24 cellular contexts compared by ENCODE assay signal in the genomic region with DNA sequence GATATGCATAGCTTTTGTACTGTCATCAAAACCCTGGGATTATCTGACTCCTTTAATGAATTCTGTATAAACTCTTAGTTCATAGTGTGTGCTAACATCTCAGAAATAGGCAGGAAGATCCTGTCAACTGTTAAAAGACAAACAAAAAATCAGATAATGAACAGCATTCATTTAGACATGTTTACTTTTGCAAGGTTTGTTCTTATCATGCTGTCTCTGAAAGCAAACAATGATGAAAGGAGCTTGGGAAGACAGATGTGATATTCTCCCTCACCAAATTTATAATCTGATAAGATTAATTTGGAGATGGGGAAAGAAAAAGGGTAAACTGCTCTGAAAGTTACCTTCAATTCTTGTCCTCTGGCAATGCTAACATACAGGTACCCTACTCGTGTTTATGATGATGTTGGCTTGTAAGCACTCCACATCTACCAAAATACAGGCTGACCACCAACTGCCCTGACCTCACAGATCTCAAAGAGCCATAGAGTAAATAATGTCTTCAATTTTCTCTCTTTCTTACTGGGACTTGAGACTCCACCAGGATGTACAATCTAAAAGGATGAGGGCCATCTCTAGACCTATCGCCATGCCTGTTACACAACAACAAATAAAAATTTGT.
DNase-seq lines count a peak whose midpoint lies in the region; ATAC-seq, FAIRE-seq and TF ChIP-seq lines count a peak whose summit lies in the region.
"Had no signal": no experiment of that assay in that cellular context is flagged by ENCODE, and none has a peak within 500 bp of the region (broad histone marks: within the 10 kb centered on the region; RNA-seq: fewer than 3 reads in every experiment).

No MANE protein-coding gene starts in this region.

- no peak overlapping the region for H4K91ac ChIP-seq in IMR-90 (ENCODE audit: insufficient read depth, low read depth, low read length)

- H3K9me3 Mint-ChIP-seq in Caco-2 (ENCODE audit: unreplicated experiment): peaks cover 6% of the 10 kb centered on the region
- no peaks in the 10 kb centered on the region for H3K9me3 Mint-ChIP-seq in natural killer cell
- H3K9me3 Mint-ChIP-seq: CD8-positive, alpha-beta T cell; H9; HFFc6 had no signal

- TF ChIP-seq CTCF in Caco-2 (IDR thresholded peaks at IDR 0.05; ENCODE audit: insufficient read depth in 1 of 2, low read depth in 1 of 2, low read length in 1 of 2, severe bottlenecking in 1 of 2, unreplicated experiment in 1 of 2) (no peak), IMR-90 (conservative IDR thresholded peaks at IDR 0.05; ENCODE audit: low read depth, low read length) (no peak), VCaP (conservative IDR thresholded peaks at IDR 0.05) (no peak), HepG2 (CRISPR knock-in tag; IDR thresholded peaks at IDR 0.05) (no peak), natural killer cell (IDR thresholded peaks at IDR 0.05) (no peak)

- no peaks in the 10 kb centered on the region for H3K79me2 ChIP-seq in HepG2 (ENCODE audit: insufficient read depth, low read length)

- no peaks in the 10 kb centered on the region for H3K36me3 ChIP-seq in Caco-2 (ENCODE audit: control insufficient read depth, insufficient read depth, low read length)
- no peaks in the 10 kb centered on the region for H3K36me3 ChIP-seq in IMR-90 (ENCODE audit: control insufficient read depth, insufficient read depth, low read length)
- peaks cover 7 to 19% of the 10 kb centered on the region in 2 experiments for H3K36me3 ChIP-seq in HepG2 (replicated peaks in 1 of 2; ENCODE audit: control insufficient read depth in 1 of 2, insufficient read depth in 2 of 2, low read length in 2 of 2)
- H3K36me3 ChIP-seq: BLaER1 had no signal

- H4K8ac ChIP-seq in IMR-90 (ENCODE audit: low read depth in 2 of 2, low read length in 2 of 2): no peak overlapping the region

- no peak for TF ChIP-seq RAD21 in IMR-90 (IDR thresholded peaks at IDR 0.05; ENCODE audit: low read length)
- TF ChIP-seq RAD21 in HepG2 (CRISPR knock-in tag; IDR thresholded peaks at IDR 0.05): no peak

- no peak overlapping the region for H2AK5ac ChIP-seq in IMR-90 (ENCODE audit: low read depth, low read length)

- H2AFZ ChIP-seq in IMR-90 (replicated peaks; ENCODE audit: low read length, poor library complexity) (no peak overlapping the region), HepG2 (ENCODE audit: low read length) (no peak overlapping the region)

- peak overlapping the region; percentile 51 for H3K4me3 Mint-ChIP-seq in Caco-2 (ENCODE audit: unreplicated experiment)
- H3K4me3 Mint-ChIP-seq in natural killer cell: no peak overlapping the region
- H3K4me3 Mint-ChIP-seq: CD8-positive, alpha-beta T cell; H9; HFFc6 had no signal

- H2BK15ac ChIP-seq in IMR-90 (ENCODE audit: low read depth, low read length): 0 out of 3 replicates have a peak overlapping the region, but pooled peaks have one; percentile 17

- peaks cover 5% of the 10 kb centered on the region for H3K36me3 Mint-ChIP-seq in Caco-2 (ENCODE audit: insufficient read depth, unreplicated experiment)
- H3K36me3 Mint-ChIP-seq in natural killer cell: no peaks in the 10 kb centered on the region

- no peak overlapping the region for H3K23ac ChIP-seq in IMR-90 (ENCODE audit: low read depth, low read length)

- H3K9ac ChIP-seq in IMR-90 (ENCODE audit: low read depth, low read length): no peak overlapping the region
- H3K9ac ChIP-seq in HepG2 (ENCODE audit: insufficient read depth, low read depth, low read length): no peak overlapping the region
- H3K9ac ChIP-seq: BLaER1, SK-N-SH had no signal

- H2BK20ac ChIP-seq in IMR-90 (ENCODE audit: low read depth, low read length): 0 out of 2 replicates have a peak overlapping the region, but pooled peaks have one; percentile 36

- H3K14ac ChIP-seq in IMR-90 (replicated peaks; ENCODE audit: low read depth, low read length): no peak overlapping the region; the same call in 1 of the 2 replicates

- no peaks in the 10 kb centered on the region for H3K79me1 ChIP-seq in IMR-90 (ENCODE audit: low read depth in 1 of 2, low read length in 2 of 2)

- H3K27ac ChIP-seq in IMR-90 (ENCODE audit: insufficient read depth, low read length) (no peak overlapping the region), VCaP (peak overlapping the region; percentile 68), HepG2 (ENCODE audit: extremely low read length, insufficient read depth, low read length) (no peak overlapping the region)
- H3K27ac ChIP-seq: BLaER1, RWPE1 had no signal

- H2AK9ac ChIP-seq in IMR-90 (replicated peaks; ENCODE audit: low read depth, low read length, poor library complexity): no peak overlapping the region

- no peak overlapping the region for H3K4ac ChIP-seq in IMR-90 (ENCODE audit: low read depth, low read length)

- H3K9me3 ChIP-seq in Caco-2 (no peaks in the 10 kb centered on the region; the same call in 1 of the 2 replicates), IMR-90 (ENCODE audit: control insufficient read depth, insufficient read depth, low read length) (no peaks in the 10 kb centered on the region), HepG2 (ENCODE audit: low read length) (no peaks in the 10 kb centered on the region)
- H3K9me3 ChIP-seq: BLaER1, SK-N-SH had no signal

- no peak overlapping the region for H2BK120ac ChIP-seq in IMR-90 (ENCODE audit: low read depth, low read length)

- peak overlapping the region; percentile 68 for H3K27ac Mint-ChIP-seq in Caco-2 (ENCODE audit: unreplicated experiment)
- H3K27ac Mint-ChIP-seq in natural killer cell: no peak overlapping the region
- H3K27ac Mint-ChIP-seq: CD8-positive, alpha-beta T cell; H9; HFFc6 had no signal

- intact Hi-C loops in Caco-2 (cut with micrococcal nuclease; ENCODE audit: unreplicated experiment): loop anchor here (1.0 to 5.0 kb wide), 5 partner anchors 40 to 338 kb away; no protein-coding TSS in a partner anchor
- intact Hi-C loops in IMR-90 (cut with micrococcal nuclease): loop anchor here (5.0 kb wide), 1 partner anchor 37 kb away; no protein-coding TSS in a partner anchor
- intact Hi-C loops in HepG2 (cut with micrococcal nuclease; ENCODE audit: unreplicated experiment): no loop called here
- intact Hi-C loops in natural killer cell (cut with micrococcal nuclease): no loop called here

- no TSS peak for BruUV-seq in Caco-2 (replicated peaks; lab: Mats Ljungman, UMichigan)
- BruUV-seq in IMR-90 (replicated peaks; lab: Mats Ljungman, UMichigan): no TSS peak
- no TSS peak for BruUV-seq in HepG2 (replicated peaks; lab: Mats Ljungman, UMichigan)

- ATAC-seq in IMR-90 (ENCODE audit: low read depth): peak; percentile 24; the same call in 1 of the 2 replicates
- ATAC-seq in HepG2: peak; percentile 84
- ATAC-seq in natural killer cell: no peak
- ATAC-seq: CD8-positive, alpha-beta T cell had no signal

- no peaks in the 10 kb centered on the region for H3K27me3 ChIP-seq in Caco-2 (replicated peaks; ENCODE audit: control insufficient read depth, insufficient read depth, low read length)
- H3K27me3 ChIP-seq in IMR-90 (ENCODE audit: control insufficient read depth, insufficient read depth, low read length): no peaks in the 10 kb centered on the region
- H3K27me3 ChIP-seq in HepG2 (ENCODE audit: control insufficient read depth in 1 of 2, insufficient read depth in 2 of 2, low read length in 2 of 2): no peaks in the 10 kb centered on the region
- H3K27me3 ChIP-seq: BLaER1 had no signal

- in situ Hi-C loops in IMR-90 (cut with MboI; ENCODE audit: low sequenced_read_pairs) (no loop called here), HepG2 (cut with HindIII; ENCODE audit: extremely low pct_ligation_motif_present, low pct_unique_long_range_greater_than_20kb) (no loop called here)

- no peak overlapping the region for H4K5ac ChIP-seq in IMR-90 (ENCODE audit: low read depth, low read length)

- H3K4me1 ChIP-seq in Caco-2: peaks cover 28% of the 10 kb centered on the region
- peaks cover 2% of the 10 kb centered on the region; the same call in 1 of the 2 replicates for H3K4me1 ChIP-seq in IMR-90 (ENCODE audit: control insufficient read depth, insufficient read depth, low read length)
- H3K4me1 ChIP-seq in HepG2 (ENCODE audit: insufficient read depth, low read length): peaks cover 23% of the 10 kb centered on the region

- H3K27me3 Mint-ChIP-seq in Caco-2 (ENCODE audit: insufficient read depth, unreplicated experiment): no peaks in the 10 kb centered on the region
- H3K27me3 Mint-ChIP-seq in natural killer cell (ENCODE audit: low read depth in 2 of 2): no peaks in the 10 kb centered on the region

- no peak overlapping the region for H2BK5ac ChIP-seq in IMR-90 (ENCODE audit: low read depth, low read length, poor library complexity, severe bottlenecking)

- TF ChIP-seq POLR2A in IMR-90 (IDR thresholded peaks at IDR 0.05; ENCODE audit: low read depth, low read length): no peak
- no peak for TF ChIP-seq POLR2A in HepG2 (IDR thresholded peaks at IDR 0.05; ENCODE audit: insufficient read depth in 1 of 2, low read depth in 2 of 2, low read length in 2 of 2)

- H3K4me2 ChIP-seq in IMR-90 (ENCODE audit: low read depth, low read length) (no peak overlapping the region), HepG2 (ENCODE audit: low read depth, low read length) (0 out of 2 replicates have a peak overlapping the region, but pooled peaks have one; percentile 3)
- H3K4me2 ChIP-seq: BLaER1, SK-N-SH had no signal

- H3K18ac ChIP-seq in IMR-90 (ENCODE audit: low read depth, low read length): peak overlapping the region; percentile 29; the same call in 1 of the 2 replicates

- TF ChIP-seq EP300 in HepG2 (IDR thresholded peaks at IDR 0.05; ENCODE audit: low read depth in 2 of 2, low read length in 2 of 2) (peak in 1 of 2 experiments; percentile 76; a peak in 2 of 4 replicates), HepG2 (CRISPR knock-in tag; IDR thresholded peaks at IDR 0.05; ENCODE audit: borderline replicate concordance) (peak; percentile 47; the same call in 1 of the 2 replicates)

- dilution Hi-C loops in IMR-90 (cut with HindIII; ENCODE audit: low sequenced_read_pairs, unreplicated experiment): no loop called here

- no peaks in the 10 kb centered on the region for H4K20me1 ChIP-seq in IMR-90 (ENCODE audit: insufficient read depth, low read length)
- H4K20me1 ChIP-seq in HepG2 (ENCODE audit: insufficient read depth, low read length): peaks cover 18% of the 10 kb centered on the region
- H4K20me1 ChIP-seq: BLaER1 had no signal

- WGBS in IMR-90 (ENCODE audit: extremely low coverage in 2 of 2, insufficient read length in 1 of 2), 2 experiments: no CpG with 5 or more reads among the region's 2 CpGs
- WGBS in HepG2 (ENCODE audit: low lambda C conversion rate): 34% methylated on average over 2 of the region's 2 CpGs

- CTCF ChIA-PET in Caco-2 (lab: Charles Lee) (interaction anchor here (1.2 kb wide), 1 partner anchor 185 kb away, joined by 6 read pairs; no protein-coding TSS in a partner anchor), IMR-90 (lab: Yijun Ruan, JAX) (no interaction called here), HepG2 (lab: Yijun Ruan, JAX; ENCODE audit: low intra/inter-chr PET ratio, low total read pairs) (no interaction called here)

- POLR2A ChIA-PET in Caco-2 (lab: Charles Lee) (interaction anchor here (0.6 kb wide), 1 partner anchor 156 kb away, joined by 3 read pairs; no protein-coding TSS in a partner anchor), IMR-90 (lab: Charles Lee; ENCODE audit: unreplicated experiment) (no interaction called here), HepG2 (lab: Yijun Ruan, JAX) (no interaction called here)

- H3K9me1 ChIP-seq in IMR-90 (ENCODE audit: insufficient read depth, low read length): no peaks in the 10 kb centered on the region; the same call in 1 of the 2 replicates

- peak; percentile 39 for FAIRE-seq in HepG2 (lab: Jason Lieb, UNC)
- FAIRE-seq: GM18507 had no signal

- H3K4me1 Mint-ChIP-seq in Caco-2 (ENCODE audit: low read depth, unreplicated experiment): peaks cover 23% of the 10 kb centered on the region
- no peaks in the 10 kb centered on the region for H3K4me1 Mint-ChIP-seq in natural killer cell
- H3K4me1 Mint-ChIP-seq: H9 had no signal

- H3K56ac ChIP-seq in IMR-90 (ENCODE audit: extremely low read depth, insufficient read depth, low read length): no peak overlapping the region

- H3K4me3 ChIP-seq in Caco-2 (ENCODE audit: low read depth, low read length) (no peak overlapping the region), IMR-90 (ENCODE audit: insufficient read depth, low read depth, low read length) (no peak overlapping the region), HepG2 (replicated peaks in 1 of 3; ENCODE audit: insufficient read depth in 1 of 3, low read depth in 2 of 3, low read length in 3 of 3) (no peak overlapping the region)
- H3K4me3 ChIP-seq: BLaER1 had no signal

- DNase-seq in Caco-2 (no peak), IMR-90 (no peak), HepG2 (ENCODE audit: low spot score) (peak; percentile 83), medulla oblongata (ENCODE audit: extremely low spot score) (no peak), natural killer cell (no peak)
- no peak for DNase-seq in stimulated activated CD4-positive, alpha-beta T cell treated with anti-CD3 and anti-CD28 coated beads, Interleukin-12 subunit alpha, Interleukin-12 subunit beta, amount 100 ng/mL, for 4 hours
- DNase-seq: Calu3; CD8-positive, alpha-beta T cell; DMS153; GDM1; H9; KBM-7; NCI-H1092; NCI-H1436; NCI-H2029; NCI-H2227 treated with DMSO at 0.1 percent for 48 hours; NCI-H524; SHP77 treated with DMSO at 0.1 percent for 48 hours; SK-N-SH had no signal

Comparison
In these comparisons a context has a peak if more than half of its experiments do, and no peak if none do; other contexts are left out.
1. ATAC-seq: peak in IMR-90 (single experiment) and HepG2 (single experiment); none in natural killer cell (0 of 3).
2. intact Hi-C loops: an anchor here in Caco-2 (1.0 to 5.0 kb wide) and IMR-90 (5.0 kb wide); none called in HepG2 and natural killer cell.